10 cellular contexts compared by ENCODE assay signal in the genomic region with DNA sequence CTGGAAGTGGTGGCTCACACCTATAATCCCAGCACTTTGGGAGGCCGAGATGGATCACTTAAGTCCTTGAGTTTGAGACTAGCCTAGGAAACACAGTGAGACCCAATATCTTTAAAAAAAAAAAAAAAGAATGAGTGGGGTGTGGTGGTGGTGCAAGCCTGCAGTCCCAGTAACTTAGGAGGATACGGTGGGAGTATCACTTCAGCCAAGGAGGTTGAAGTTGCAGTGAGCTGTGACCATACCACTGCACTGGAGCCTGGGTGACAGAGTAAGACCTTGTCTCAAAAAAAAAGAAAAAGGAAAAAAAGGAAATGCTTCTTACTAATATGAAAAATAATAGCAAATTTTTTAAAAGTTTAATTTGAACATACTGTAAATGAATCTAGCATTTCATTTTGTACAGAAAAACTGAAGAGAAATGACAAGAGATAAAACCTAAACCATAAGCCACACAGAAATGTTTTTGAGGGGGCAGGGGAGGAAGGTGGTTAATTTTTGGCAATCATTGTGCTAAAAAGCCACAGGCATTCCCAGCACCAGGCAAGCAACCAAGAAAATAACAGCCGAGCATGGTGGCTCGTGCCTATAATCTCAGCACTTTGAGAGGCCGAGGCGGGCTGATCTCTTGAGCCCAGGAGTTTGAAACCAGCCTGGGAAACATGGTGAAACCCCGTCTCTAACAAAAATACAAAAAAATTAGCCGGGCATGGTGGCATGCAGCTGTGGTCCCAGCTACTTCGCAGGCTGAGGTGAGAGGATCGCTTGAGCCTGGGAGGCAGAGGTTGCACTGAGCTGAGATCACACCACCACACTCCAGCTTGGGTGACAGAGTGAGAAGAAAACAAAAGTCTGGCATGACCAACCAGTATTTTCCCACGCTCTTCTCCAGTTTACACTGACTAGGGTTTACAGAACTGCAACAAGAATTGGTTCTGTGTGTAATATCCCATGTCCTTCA.
DNase-seq lines count a peak whose midpoint lies in the region; ATAC-seq and TF ChIP-seq lines count a peak whose summit lies in the region.
"Had no signal": no experiment of that assay in that cellular context is flagged by ENCODE, and none has a peak within 500 bp of the region (broad histone marks: within the 10 kb centered on the region; RNA-seq: fewer than 3 reads in every experiment).

No MANE protein-coding gene starts in this region.

- no peak for TF ChIP-seq CTCF in fibroblast of mammary gland (conservative IDR thresholded peaks at IDR 0.05; ENCODE audit: control insufficient read depth, insufficient read depth, low read depth, low read length)

- in situ Hi-C loops in ACHN (cut with HindIII; ENCODE audit: low pct_ligation_motif_present, low pct_unique_long_range_greater_than_20kb, low sequenced_read_pairs): no loop called here

- DNase-seq in ACHN (peak; percentile 83), MG63 (peak; percentile 73), fibroblast of mammary gland (ENCODE audit: low read depth) (peak; percentile 45), NCI-H2227 (lab: John Stamatoyannopoulos, UW; ENCODE audit: unreplicated experiment) (no peak), NCI-H82 (lab: John Stamatoyannopoulos, UW) (no peak), RKO (ENCODE audit: low spot score) (no peak)
- DNase-seq in activated CD4-positive, alpha-beta T cell treated with anti-CD3 and anti-CD28 coated beads for 4 hours: no peak
- DNase-seq: activated naive CD4-positive, alpha-beta T cell treated with anti-CD3 and anti-CD28 coated beads, Interleukin-2, amount 50 U/mL, for 16 hours; NCI-H345 had no signal

- no peaks in the 10 kb centered on the region for H3K27me3 ChIP-seq in MG63

- no peaks in the 10 kb centered on the region for H3K36me3 ChIP-seq in MG63

- H3K9me3 ChIP-seq in MG63: no peaks in the 10 kb centered on the region

- ATAC-seq in GM19438 (IDR thresholded peaks at IDR 0.05; ENCODE audit: low read depth, unreplicated experiment): peak; percentile 56

- H3K4me3 ChIP-seq in MG63 (0 out of 2 replicates have a peak overlapping the region, but pooled peaks have one; percentile 5), fibroblast of mammary gland (ENCODE audit: control insufficient read depth, low read depth, low read length) (no peak overlapping the region)

Comparison
In these comparisons a context has a peak if more than half of its experiments do, and no peak if none do; other contexts are left out.
1. DNase-seq: peak in ACHN (single experiment), MG63 (single experiment) and fibroblast of mammary gland (single experiment); none in NCI-H2227 (single experiment), NCI-H82 (single experiment), activated CD4-positive, alpha-beta T cell treated with anti-CD3 and anti-CD28 coated beads for 4 hours (0 of 2) and RKO (single experiment).